1 cellular context compared by ENCODE assay signal in the genomic region with DNA sequence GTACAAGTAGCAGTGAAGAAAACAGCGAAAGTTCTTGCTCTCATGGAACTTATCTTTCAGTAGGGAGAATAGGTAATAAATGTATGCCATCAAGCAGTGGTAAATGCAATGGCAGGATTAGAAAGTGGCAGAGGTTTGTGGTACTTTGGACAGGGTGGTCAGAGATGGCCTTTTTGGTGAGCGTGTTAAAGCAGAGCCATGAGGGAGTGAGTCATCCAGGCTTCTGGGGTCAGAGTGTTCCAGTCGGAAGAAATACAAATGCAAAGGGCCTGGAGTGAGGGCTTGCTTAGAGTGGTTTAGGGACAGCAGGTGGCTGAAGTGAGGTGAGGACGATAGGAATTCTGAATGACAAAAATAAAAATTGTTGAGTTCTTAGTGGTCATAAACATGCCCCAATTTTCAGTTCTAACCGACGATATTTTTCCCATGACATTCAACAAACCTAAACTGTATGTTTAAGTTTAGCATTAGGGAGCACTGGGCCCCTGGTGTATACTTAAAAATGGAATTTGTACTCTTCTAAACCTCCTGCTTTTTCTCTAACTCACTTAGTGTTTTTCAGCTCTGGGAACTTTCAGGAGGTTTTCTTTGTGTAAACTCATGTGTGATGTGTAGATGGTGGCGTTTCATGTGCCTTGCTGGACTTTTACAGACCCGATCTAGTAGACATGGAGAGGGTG.
TF ChIP-seq lines count a peak whose summit lies in the region.

No MANE protein-coding gene starts in this region.

TF ChIP-seq in HepG2, 621 proteins besides CTCF, POLR2A, EP300 and RAD21 (continued from another document):
- TF ChIP-seq, protein P1, sequence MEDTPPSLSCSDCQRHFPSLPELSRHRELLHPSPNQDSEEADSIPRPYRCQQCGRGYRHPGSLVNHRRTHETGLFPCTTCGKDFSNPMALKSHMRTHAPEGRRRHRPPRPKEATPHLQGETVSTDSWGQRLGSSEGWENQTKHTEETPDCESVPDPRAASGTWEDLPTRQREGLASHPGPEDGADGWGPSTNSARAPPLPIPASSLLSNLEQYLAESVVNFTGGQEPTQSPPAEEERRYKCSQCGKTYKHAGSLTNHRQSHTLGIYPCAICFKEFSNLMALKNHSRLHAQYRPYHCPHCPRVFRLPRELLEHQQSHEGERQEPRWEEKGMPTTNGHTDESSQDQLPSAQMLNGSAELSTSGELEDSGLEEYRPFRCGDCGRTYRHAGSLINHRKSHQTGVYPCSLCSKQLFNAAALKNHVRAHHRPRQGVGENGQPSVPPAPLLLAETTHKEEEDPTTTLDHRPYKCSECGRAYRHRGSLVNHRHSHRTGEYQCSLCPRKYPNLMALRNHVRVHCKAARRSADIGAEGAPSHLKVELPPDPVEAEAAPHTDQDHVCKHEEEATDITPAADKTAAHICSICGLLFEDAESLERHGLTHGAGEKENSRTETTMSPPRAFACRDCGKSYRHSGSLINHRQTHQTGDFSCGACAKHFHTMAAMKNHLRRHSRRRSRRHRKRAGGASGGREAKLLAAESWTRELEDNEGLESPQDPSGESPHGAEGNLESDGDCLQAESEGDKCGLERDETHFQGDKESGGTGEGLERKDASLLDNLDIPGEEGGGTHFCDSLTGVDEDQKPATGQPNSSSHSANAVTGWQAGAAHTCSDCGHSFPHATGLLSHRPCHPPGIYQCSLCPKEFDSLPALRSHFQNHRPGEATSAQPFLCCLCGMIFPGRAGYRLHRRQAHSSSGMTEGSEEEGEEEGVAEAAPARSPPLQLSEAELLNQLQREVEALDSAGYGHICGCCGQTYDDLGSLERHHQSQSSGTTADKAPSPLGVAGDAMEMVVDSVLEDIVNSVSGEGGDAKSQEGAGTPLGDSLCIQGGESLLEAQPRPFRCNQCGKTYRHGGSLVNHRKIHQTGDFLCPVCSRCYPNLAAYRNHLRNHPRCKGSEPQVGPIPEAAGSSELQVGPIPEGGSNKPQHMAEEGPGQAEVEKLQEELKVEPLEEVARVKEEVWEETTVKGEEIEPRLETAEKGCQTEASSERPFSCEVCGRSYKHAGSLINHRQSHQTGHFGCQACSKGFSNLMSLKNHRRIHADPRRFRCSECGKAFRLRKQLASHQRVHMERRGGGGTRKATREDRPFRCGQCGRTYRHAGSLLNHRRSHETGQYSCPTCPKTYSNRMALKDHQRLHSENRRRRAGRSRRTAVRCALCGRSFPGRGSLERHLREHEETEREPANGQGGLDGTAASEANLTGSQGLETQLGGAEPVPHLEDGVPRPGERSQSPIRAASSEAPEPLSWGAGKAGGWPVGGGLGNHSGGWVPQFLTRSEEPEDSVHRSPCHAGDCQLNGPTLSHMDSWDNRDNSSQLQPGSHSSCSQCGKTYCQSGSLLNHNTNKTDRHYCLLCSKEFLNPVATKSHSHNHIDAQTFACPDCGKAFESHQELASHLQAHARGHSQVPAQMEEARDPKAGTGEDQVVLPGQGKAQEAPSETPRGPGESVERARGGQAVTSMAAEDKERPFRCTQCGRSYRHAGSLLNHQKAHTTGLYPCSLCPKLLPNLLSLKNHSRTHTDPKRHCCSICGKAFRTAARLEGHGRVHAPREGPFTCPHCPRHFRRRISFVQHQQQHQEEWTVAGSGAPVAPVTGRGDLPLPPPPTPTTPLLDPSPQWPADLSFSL (CRISPR knock-in tag; IDR thresholded peaks at IDR 0.05): no peak
- TF ChIP-seq, protein P2, sequence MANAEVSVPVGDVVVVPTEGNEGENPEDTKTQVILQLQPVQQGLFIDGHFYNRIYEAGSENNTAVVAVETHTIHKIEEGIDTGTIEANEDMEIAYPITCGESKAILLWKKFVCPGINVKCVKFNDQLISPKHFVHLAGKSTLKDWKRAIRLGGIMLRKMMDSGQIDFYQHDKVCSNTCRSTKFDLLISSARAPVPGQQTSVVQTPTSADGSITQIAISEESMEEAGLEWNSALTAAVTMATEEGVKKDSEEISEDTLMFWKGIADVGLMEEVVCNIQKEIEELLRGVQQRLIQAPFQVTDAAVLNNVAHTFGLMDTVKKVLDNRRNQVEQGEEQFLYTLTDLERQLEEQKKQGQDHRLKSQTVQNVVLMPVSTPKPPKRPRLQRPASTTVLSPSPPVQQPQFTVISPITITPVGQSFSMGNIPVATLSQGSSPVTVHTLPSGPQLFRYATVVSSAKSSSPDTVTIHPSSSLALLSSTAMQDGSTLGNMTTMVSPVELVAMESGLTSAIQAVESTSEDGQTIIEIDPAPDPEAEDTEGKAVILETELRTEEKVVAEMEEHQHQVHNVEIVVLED (CRISPR knock-in tag; IDR thresholded peaks at IDR 0.05; ENCODE audit: borderline replicate concordance): no peak
- TF ChIP-seq ZFP37 (CRISPR knock-in tag; IDR thresholded peaks at IDR 0.05; ENCODE audit: borderline replicate concordance): no peak
- TF ChIP-seq ZNF431 (CRISPR knock-in tag; IDR thresholded peaks at IDR 0.05; ENCODE audit: borderline replicate concordance, low read depth): no peak
- TF ChIP-seq AGO2 (optimal IDR thresholded peaks at IDR 0.05; ENCODE audit: low read depth, low read length): no peak
- TF ChIP-seq NFATC3 (CRISPR knock-in tag; IDR thresholded peaks at IDR 0.05): no peak
- TF ChIP-seq ZNF44 (CRISPR knock-in tag; IDR thresholded peaks at IDR 0.05): no peak
- TF ChIP-seq ZNF766 (CRISPR knock-in tag; IDR thresholded peaks at IDR 0.05; ENCODE audit: borderline replicate concordance): no peak
- TF ChIP-seq, protein P3, sequence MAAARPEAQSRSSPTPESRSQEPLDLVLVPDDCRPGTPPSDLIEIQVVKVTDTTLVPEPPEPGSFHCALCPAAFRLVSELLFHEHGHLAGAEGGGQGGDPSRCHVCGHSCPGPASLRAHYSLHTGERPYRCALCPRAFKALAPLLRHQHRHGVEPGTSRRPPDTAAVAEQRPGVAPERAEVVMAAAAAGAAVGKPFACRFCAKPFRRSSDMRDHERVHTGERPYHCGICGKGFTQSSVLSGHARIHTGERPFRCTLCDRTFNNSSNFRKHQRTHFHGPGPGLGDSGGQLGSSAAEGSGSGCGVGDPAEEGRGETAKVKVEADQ (CRISPR knock-in tag; IDR thresholded peaks at IDR 0.05; ENCODE audit: borderline replicate concordance): no peak
- TF ChIP-seq KLF12 (CRISPR knock-in tag; IDR thresholded peaks at IDR 0.05; ENCODE audit: borderline replicate concordance): peak; percentile 52; the same call in 1 of the 2 replicates
- TF ChIP-seq ELF4 (CRISPR knock-in tag; IDR thresholded peaks at IDR 0.05; ENCODE audit: borderline replicate concordance): no peak
- no peak for TF ChIP-seq KLF16 (CRISPR knock-in tag; IDR thresholded peaks at IDR 0.05)
- TF ChIP-seq, protein P4, sequence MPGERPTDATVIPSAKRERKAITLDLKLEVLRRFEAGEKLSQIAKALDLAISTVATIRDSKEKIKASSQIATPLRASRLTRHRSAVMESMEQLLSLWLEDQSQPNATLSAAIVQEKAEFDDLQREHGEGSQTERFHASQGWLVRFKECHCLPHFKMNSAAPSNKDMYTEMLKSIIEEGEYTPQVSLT (CRISPR knock-in tag; IDR thresholded peaks at IDR 0.05; ENCODE audit: borderline replicate concordance, low read depth): no peak
- peak; percentile 70; the same call in 1 of the 2 replicates for TF ChIP-seq FOSL1 (CRISPR knock-in tag; IDR thresholded peaks at IDR 0.05; ENCODE audit: borderline replicate concordance)
- TF ChIP-seq HNRNPL (IDR thresholded peaks at IDR 0.05; ENCODE audit: low read depth, low read length): no peak
- TF ChIP-seq XBP1 (CRISPR knock-in tag; IDR thresholded peaks at IDR 0.05): no peak
- no peak for TF ChIP-seq FOXO1 (CRISPR knock-in tag; IDR thresholded peaks at IDR 0.05)
- no peak for TF ChIP-seq NR2F2 (IDR thresholded peaks at IDR 0.05; ENCODE audit: borderline replicate concordance, low read depth)
